Comparison of ENCODE assay signal across 20 cellular contexts in the genomic region with DNA sequence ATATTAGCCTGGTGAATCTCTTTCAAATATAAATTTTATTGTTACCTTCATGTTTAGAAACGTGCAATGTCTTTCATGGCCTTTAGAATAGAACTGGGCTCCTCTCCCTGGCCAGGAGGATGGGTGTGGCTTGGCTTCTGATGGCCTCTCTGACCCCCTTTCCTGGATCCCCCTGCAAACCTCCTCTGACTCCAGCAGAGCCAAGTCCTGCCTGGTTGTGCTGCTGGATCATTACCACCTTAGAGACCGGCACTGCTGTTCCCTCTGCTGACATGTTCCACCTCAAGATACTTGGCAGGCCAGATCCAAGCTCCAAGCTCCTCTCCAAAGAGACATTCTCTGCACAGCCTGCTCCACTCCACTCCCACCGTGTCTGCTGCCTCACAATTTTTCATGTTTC.
DNase-seq lines count a peak whose midpoint lies in the region; ATAC-seq and TF ChIP-seq lines count a peak whose summit lies in the region.
"Had no signal": no experiment of that assay in that cellular context is flagged by ENCODE, and none has a peak within 500 bp of the region (broad histone marks: within the 10 kb centered on the region; RNA-seq: fewer than 3 reads in every experiment).

No MANE protein-coding gene starts in this region.

- ATAC-seq in right cardiac atrium, result peak; percentile 54 to 81
- ATAC-seq in Right ventricle myocardium superior (ENCODE audit: poor library complexity), result no peak
- ATAC-seq in HG03280 (IDR thresholded peaks at IDR 0.05; ENCODE audit: unreplicated experiment), result no peak
- ATAC-seq in HG03460 (IDR thresholded peaks at IDR 0.05; ENCODE audit: unreplicated experiment), result no peak
- ATAC-seq: A549; CD8-positive, alpha-beta T cell; GM12878 had no signal

- H3K4me3 ChIP-seq in right cardiac atrium (ENCODE audit: low read length) (no peak overlapping the region), Loucy (ENCODE audit: low read length, poor library complexity, severe bottlenecking) (no peak overlapping the region), smooth muscle cell (no peak overlapping the region)
- H3K4me3 ChIP-seq: A549; BLaER1 treated with 17β-estradiol and CSF1 and Interleukin-3, amounts not matched to agents 10 nM and 100 nM; GM12878 had no signal

- no peak overlapping the region for H3K27ac ChIP-seq in right cardiac atrium (ENCODE audit: low read length)
- H3K27ac ChIP-seq in smooth muscle cell (ENCODE audit: low read depth), result no peak overlapping the region
- H3K27ac ChIP-seq: 22Rv1; A549; BLaER1 treated with 17β-estradiol and CSF1 and Interleukin-3, amounts not matched to agents 10 nM and 100 nM; C4-2B had no signal

- no peak for TF ChIP-seq CTCF in Loucy (conservative IDR thresholded peaks at IDR 0.05; ENCODE audit: low read length)
- TF ChIP-seq CTCF in nephron progenitor cell (IDR thresholded peaks at IDR 0.05), result no peak
- TF ChIP-seq CTCF in smooth muscle cell (IDR thresholded peaks at IDR 0.05; ENCODE audit: borderline replicate concordance, insufficient read depth, poor library complexity, severe bottlenecking), result no peak

- H3K27me3 Mint-ChIP-seq in nephron progenitor cell (ENCODE audit: low read depth, poor library complexity), result no peaks in the 10 kb centered on the region

- no peaks in the 10 kb centered on the region for H3K9me2 ChIP-seq in Loucy (replicated peaks; ENCODE audit: low read depth, low read length)

- H3K4me1 Mint-ChIP-seq in nephron progenitor cell, result peaks cover 6% of the 10 kb centered on the region
- H3K4me1 Mint-ChIP-seq: B cell had no signal

- H3K9me3 ChIP-seq in right cardiac atrium (ENCODE audit: control insufficient read depth, low read length) (no peaks in the 10 kb centered on the region), Loucy (ENCODE audit: insufficient read depth, low read depth, low read length) (no peaks in the 10 kb centered on the region), smooth muscle cell (replicated peaks; ENCODE audit: low read depth) (no peaks in the 10 kb centered on the region)
- H3K9me3 ChIP-seq: A549 had no signal

- H3F3A ChIP-seq in Loucy (ENCODE audit: low read depth) (no peaks in the 10 kb centered on the region), smooth muscle cell (ENCODE audit: low read depth) (no peaks in the 10 kb centered on the region)

- H3K27me3 ChIP-seq in right cardiac atrium (ENCODE audit: control insufficient read depth, insufficient read depth) (no peaks in the 10 kb centered on the region), Loucy (ENCODE audit: insufficient read depth, low read length, poor library complexity, severe bottlenecking) (no peaks in the 10 kb centered on the region), smooth muscle cell (ENCODE audit: low read depth) (no peaks in the 10 kb centered on the region)
- H3K27me3 ChIP-seq: BLaER1 treated with 17β-estradiol and CSF1 and Interleukin-3, amounts not matched to agents 10 nM and 100 nM had no signal

- H3K4me1 ChIP-seq in right cardiac atrium (ENCODE audit: control insufficient read depth, insufficient read depth, low read length) (no peaks in the 10 kb centered on the region), Loucy (ENCODE audit: insufficient read depth, low read length, poor library complexity, severe bottlenecking) (peaks cover 18% of the 10 kb centered on the region), smooth muscle cell (ENCODE audit: low read depth) (no peaks in the 10 kb centered on the region)
- H3K4me1 ChIP-seq: A549, Caco-2 had no signal

- H3K4me3 Mint-ChIP-seq in nephron progenitor cell, result no peak overlapping the region
- H3K4me3 Mint-ChIP-seq: B cell; CD4-positive, alpha-beta T cell; CD8-positive, alpha-beta T cell had no signal

- intact Hi-C loops in right cardiac atrium (cut with DNase I), result no loop called here
- intact Hi-C loops in Right ventricle myocardium superior (cut with DNase I), result no loop called here

- peak overlapping the region; percentile 13 for H3K27ac Mint-ChIP-seq in nephron progenitor cell
- H3K27ac Mint-ChIP-seq: B cell; CD4-positive, alpha-beta T cell; CD8-positive, alpha-beta T cell had no signal

- H3K9ac ChIP-seq in Loucy (ENCODE audit: low read depth, low read length, poor library complexity, severe bottlenecking) (peak overlapping the region; percentile 23), smooth muscle cell (ENCODE audit: low read depth) (no peak overlapping the region)
- H3K9ac ChIP-seq: BLaER1 treated with 17β-estradiol and CSF1 and Interleukin-3, amounts not matched to agents 10 nM and 100 nM had no signal

- H3K4me2 ChIP-seq in Loucy (ENCODE audit: low read depth, low read length, poor library complexity, severe bottlenecking), result no peak overlapping the region
- H3K4me2 ChIP-seq in smooth muscle cell, result no peak overlapping the region
- H3K4me2 ChIP-seq: A549; BLaER1 treated with 17β-estradiol and CSF1 and Interleukin-3, amounts not matched to agents 10 nM and 100 nM had no signal

- H3K36me3 ChIP-seq in Loucy (ENCODE audit: insufficient read depth, low read length), result no peaks in the 10 kb centered on the region
- H3K36me3 ChIP-seq in smooth muscle cell (ENCODE audit: low read depth), result no peaks in the 10 kb centered on the region
- H3K36me3 ChIP-seq: BLaER1 treated with 17β-estradiol and CSF1 and Interleukin-3, amounts not matched to agents 10 nM and 100 nM had no signal

- DNase-seq in right cardiac atrium (no peak), Right ventricle myocardium superior (no peak), nephron progenitor cell (no peak), smooth muscle cell (lab: John Stamatoyannopoulos, UW; ENCODE audit: unreplicated experiment) (no peak)
- DNase-seq: AML-193; Caco-2; Calu3; CD4-positive, alpha-beta T cell; CD8-positive, alpha-beta T cell; DMS79 treated with DMSO at 0.1 percent for 48 hours; GF-D8 had no signal

- 62% methylated on average over 3 of the region's 3 CpGs for WGBS in right cardiac atrium
- WGBS in smooth muscle cell (ENCODE audit: low lambda C conversion rate), result 88% methylated on average over 3 of the region's 3 CpGs

- no peaks in the 10 kb centered on the region for H4K20me1 ChIP-seq in Loucy (ENCODE audit: insufficient read depth, low read length, poor library complexity, severe bottlenecking)
- no peaks in the 10 kb centered on the region for H4K20me1 ChIP-seq in smooth muscle cell (ENCODE audit: low read depth)
- H4K20me1 ChIP-seq: BLaER1 treated with 17β-estradiol and CSF1 and Interleukin-3, amounts not matched to agents 10 nM and 100 nM had no signal

- peaks cover 10% of the 10 kb centered on the region for H3K9me3 Mint-ChIP-seq in nephron progenitor cell
- H3K9me3 Mint-ChIP-seq: CD4-positive, alpha-beta T cell; CD8-positive, alpha-beta T cell had no signal

- H2AFZ ChIP-seq in Loucy (ENCODE audit: low read length), result peak overlapping the region; percentile 38
- H2AFZ ChIP-seq in smooth muscle cell (ENCODE audit: low read depth), result no peak overlapping the region

- no peaks in the 10 kb centered on the region for H3K79me2 ChIP-seq in Loucy (ENCODE audit: insufficient read depth, low read length)
- H3K79me2 ChIP-seq in smooth muscle cell (ENCODE audit: low read depth), result no peaks in the 10 kb centered on the region

- no peaks in the 10 kb centered on the region for H3K36me3 Mint-ChIP-seq in nephron progenitor cell (ENCODE audit: low read depth)
- H3K36me3 Mint-ChIP-seq: CD8-positive, alpha-beta T cell had no signal

Comparison
In these comparisons a context has a peak if more than half of its experiments do, and no peak if none do; other contexts are left out.
1. ATAC-seq: peak in right cardiac atrium (2 of 2); none in Right ventricle myocardium superior (single experiment), HG03280 (single experiment) and HG03460 (single experiment).